Comparison of ENCODE assay signal across 8 cellular contexts in the genomic region with DNA sequence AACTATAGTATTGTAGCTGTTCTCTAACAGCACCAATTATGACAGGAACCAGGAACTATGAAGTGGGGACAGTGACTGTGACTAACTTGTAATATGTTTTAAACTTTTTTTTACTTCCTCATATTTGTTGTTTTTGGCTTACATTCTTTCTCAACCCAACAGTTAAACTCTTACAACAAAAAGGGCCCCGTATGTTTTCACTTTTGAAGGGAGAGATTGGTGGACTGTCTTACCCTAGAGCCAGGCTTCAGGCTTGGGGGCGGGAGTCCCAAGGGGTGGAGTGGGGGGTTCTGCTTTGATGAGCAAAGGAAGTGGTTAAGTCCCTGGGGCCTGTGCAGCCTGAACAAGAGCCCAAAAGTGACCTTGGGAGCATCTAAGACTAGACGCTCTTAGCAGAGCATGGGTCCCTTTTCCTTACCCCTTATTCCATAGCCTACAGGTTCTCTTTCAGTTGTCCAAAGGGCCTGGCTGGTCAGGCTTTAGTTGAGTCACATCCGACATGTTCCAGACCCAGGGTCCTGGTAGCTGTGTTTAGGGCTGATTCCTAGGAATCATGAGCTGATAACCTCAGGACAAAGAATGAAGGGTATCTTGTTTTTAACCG. TPM values are rescaled to one million over a fixed set of nuclear protein-coding genes. Genes with fewer than 3 reads are reported as not detected.
DNase-seq lines count a peak whose midpoint lies in the region; ATAC-seq and TF ChIP-seq lines count a peak whose summit lies in the region.

No MANE protein-coding gene starts in this region.

- H2BK20ac ChIP-seq in H9 (ENCODE audit: low read depth, low read length, poor library complexity, severe bottlenecking), result no peak overlapping the region

- H4K20me1 ChIP-seq in H9 (ENCODE audit: control insufficient read depth, insufficient read depth, insufficient read length), result no peaks in the 10 kb centered on the region

- H4K8ac ChIP-seq in H9 (replicated peaks; ENCODE audit: insufficient read length, low read depth, low read length), result no peak overlapping the region

- H4K5ac ChIP-seq in H9 (ENCODE audit: insufficient read length, low read depth, low read length), result no peak overlapping the region

- H2AK5ac ChIP-seq in H9 (ENCODE audit: insufficient read length, low read length), result no peak overlapping the region

- H3K4ac ChIP-seq in H9 (ENCODE audit: low read depth, low read length), result no peak overlapping the region

- H2AFZ ChIP-seq in H9 (ENCODE audit: low read length), result no peak overlapping the region

- H3K23ac ChIP-seq in H9 (ENCODE audit: insufficient read length, low read depth, low read length), result no peak overlapping the region

- peaks cover 63% of the 10 kb centered on the region for H3K4me1 Mint-ChIP-seq in CD8-positive, alpha-beta T cell (ENCODE audit: low read depth)
- peaks cover 45% of the 10 kb centered on the region for H3K4me1 Mint-ChIP-seq in activated CD8-positive, alpha-beta T cell treated with anti-CD3 and anti-CD28 coated beads, Interleukin-2, amount 10 ng/mL, durations not matched to agents 7 days and 5 days (ENCODE audit: low read depth)
- H3K4me1 Mint-ChIP-seq in naive thymus-derived CD4-positive, alpha-beta T cell, result peaks cover 35 to 70% (median 63%) of the 10 kb centered on the region in 7 donors
- no peaks in the 10 kb centered on the region for H3K4me1 Mint-ChIP-seq in H9

- ATAC-seq in CD8-positive, alpha-beta T cell, result peak; percentile 57
- ATAC-seq in GM19324 (IDR thresholded peaks at IDR 0.05; ENCODE audit: low FRiP score, unreplicated experiment) (peak; percentile 98), HG03378 (IDR thresholded peaks at IDR 0.05; ENCODE audit: unreplicated experiment) (peak; percentile 97)
- ATAC-seq in activated CD8-positive, alpha-beta T cell treated with anti-CD3 and anti-CD28 coated beads, Interleukin-2, amount 10 ng/mL, durations not matched to agents 7 days and 5 days, result peak; percentile 84
- ATAC-seq in naive thymus-derived CD4-positive, alpha-beta T cell, result peak; percentile 82

- H3K4me3 ChIP-seq in CD8-positive, alpha-beta T cell (ENCODE audit: low read depth, low read length), result no peak overlapping the region
- H3K4me3 ChIP-seq in naive thymus-derived CD4-positive, alpha-beta T cell (ENCODE audit: low read length), result no peak overlapping the region

- H3K79me2 ChIP-seq in H9 (ENCODE audit: insufficient read depth, low read length), result no peaks in the 10 kb centered on the region

- H3K27ac ChIP-seq in CD8-positive, alpha-beta T cell (ENCODE audit: low read depth, low read length), result no peak overlapping the region
- no peak overlapping the region for H3K27ac ChIP-seq in naive thymus-derived CD4-positive, alpha-beta T cell (ENCODE audit: low read depth, low read length)
- H3K27ac ChIP-seq in H9 (ENCODE audit: insufficient read length, low read depth, low read length), result no peak overlapping the region

- no peak overlapping the region for H3K18ac ChIP-seq in H9 (ENCODE audit: insufficient read length, low read depth, low read length)

- no peak overlapping the region for H2BK120ac ChIP-seq in H9 (ENCODE audit: low read depth, low read length, poor library complexity, severe bottlenecking)

- H3K36me3 ChIP-seq in CD8-positive, alpha-beta T cell (ENCODE audit: insufficient read depth, low read length), result no peaks in the 10 kb centered on the region
- H3K36me3 ChIP-seq in naive thymus-derived CD4-positive, alpha-beta T cell (ENCODE audit: control insufficient read depth in 2 of 3, insufficient read depth in 3 of 3, low read length in 3 of 3), result no peaks in the 10 kb centered on the region

- no peak overlapping the region for H2BK12ac ChIP-seq in H9 (ENCODE audit: insufficient read length, low read depth, low read length)

- no peak overlapping the region for H3K4me2 ChIP-seq in H9 (ENCODE audit: insufficient read depth, insufficient read length, low read length)

- intact Hi-C loops in CD8-positive, alpha-beta T cell (cut with DNase I, micrococcal nuclease), result no loop called here
- intact Hi-C loops in naive thymus-derived CD4-positive, alpha-beta T cell (cut with micrococcal nuclease), result no loop called here

- H2BK15ac ChIP-seq in H9 (ENCODE audit: low read depth, low read length), result no peak overlapping the region

- H4K91ac ChIP-seq in H9 (ENCODE audit: insufficient read length, low read depth, low read length), result no peak overlapping the region

- H3K27me3 Mint-ChIP-seq in CD8-positive, alpha-beta T cell (ENCODE audit: low read depth), result no peaks in the 10 kb centered on the region
- no peaks in the 10 kb centered on the region for H3K27me3 Mint-ChIP-seq in activated CD8-positive, alpha-beta T cell treated with anti-CD3 and anti-CD28 coated beads, Interleukin-2, amount 10 ng/mL, durations not matched to agents 7 days and 5 days (ENCODE audit: low read depth)
- no peaks in the 10 kb centered on the region for H3K27me3 Mint-ChIP-seq in naive thymus-derived CD4-positive, alpha-beta T cell
- no peaks in the 10 kb centered on the region for H3K27me3 Mint-ChIP-seq in H9 (ENCODE audit: low read depth)

- H3K79me1 ChIP-seq in H9 (ENCODE audit: insufficient read depth, low read depth, low read length, poor library complexity, severe bottlenecking), result no peaks in the 10 kb centered on the region

- POLR2A ChIA-PET in CD8-positive, alpha-beta T cell (lab: Charles Lee), result interaction anchor here (0.6 to 1.7 kb wide), 3 partner anchors 12 to 78 kb away, joined by 4 to 6 read pairs (median 4); no protein-coding TSS in a partner anchor
- POLR2A ChIA-PET in activated CD8-positive, alpha-beta T cell treated with anti-CD3 and anti-CD28 coated beads, Interleukin-2, amount 10 ng/mL, durations not matched to agents 7 days and 5 days (lab: Charles Lee), result no interaction called here
- POLR2A ChIA-PET in naive thymus-derived CD4-positive, alpha-beta T cell (lab: Charles Lee), result interaction anchor here (0.8 to 0.9 kb wide), 3 partner anchors 11 to 64 kb away, joined by 3 to 7 read pairs (median 5); no protein-coding TSS in a partner anchor

- CTCF ChIA-PET in CD8-positive, alpha-beta T cell (lab: Charles Lee), result interaction anchor here (1.2 to 1.3 kb wide), 3 partner anchors 12 to 179 kb away, joined by 3 to 5 read pairs (median 4); no protein-coding TSS in a partner anchor
- CTCF ChIA-PET in activated CD8-positive, alpha-beta T cell treated with anti-CD3 and anti-CD28 coated beads, Interleukin-2, amount 10 ng/mL, durations not matched to agents 7 days and 5 days (lab: Charles Lee), result interaction anchor here (0.9 to 5.4 kb wide), 6 partner anchors 11 to 179 kb away, joined by 3 to 27 read pairs (median 4); partner anchors contain the start of gene STIM1
- CTCF ChIA-PET in naive thymus-derived CD4-positive, alpha-beta T cell (lab: Charles Lee), result interaction anchor here (0.7 kb wide), 1 partner anchor 143 kb away, joined by 3 read pairs; no protein-coding TSS in a partner anchor

- no peak for TF ChIP-seq CTCF in CD8-positive, alpha-beta T cell (IDR thresholded peaks at IDR 0.05)
- TF ChIP-seq CTCF in H9 (conservative IDR thresholded peaks at IDR 0.05), result no peak

- no peak overlapping the region for H3T11ph ChIP-seq in H9 (ENCODE audit: low read length)

- H3K14ac ChIP-seq in H9 (ENCODE audit: insufficient read depth, low read length), result no peak overlapping the region

- peaks cover 32% of the 10 kb centered on the region for H3K4me1 ChIP-seq in CD8-positive, alpha-beta T cell (ENCODE audit: insufficient read depth, low read length)
- peaks cover 23 to 27% of the 10 kb centered on the region in 2 donors for H3K4me1 ChIP-seq in naive thymus-derived CD4-positive, alpha-beta T cell (ENCODE audit: control insufficient read depth in 2 of 2, insufficient read depth in 2 of 2, low read length in 2 of 2)
- H3K4me1 ChIP-seq in H9 (ENCODE audit: insufficient read depth, low read length), result no peaks in the 10 kb centered on the region

- peak in 2 of 7 experiments; percentile 12 to 27 for DNase-seq in CD8-positive, alpha-beta T cell
- DNase-seq in activated CD8-positive, alpha-beta T cell treated with anti-CD3 and anti-CD28 coated beads, Interleukin-2, amount 10 ng/mL, durations not matched to agents 7 days and 5 days, result peak; percentile 57
- peak in 1 of 9 donors; percentile 15 for DNase-seq in naive thymus-derived CD4-positive, alpha-beta T cell
- DNase-seq in H9, result no peak
- DNase-seq in stimulated activated CD4-positive, alpha-beta T cell treated with anti-CD3 and anti-CD28 coated beads, Interleukin-2, amount 100 ng/mL, for 24 hours, result no peak
- no peak for DNase-seq in NCI-H2171 treated with DMSO at 0.1 percent for 48 hours (lab: John Stamatoyannopoulos, UW)

- no peaks in the 10 kb centered on the region for H3K9me3 ChIP-seq in CD8-positive, alpha-beta T cell (ENCODE audit: low read length)
- H3K9me3 ChIP-seq in naive thymus-derived CD4-positive, alpha-beta T cell (ENCODE audit: control insufficient read depth in 2 of 3, low read length in 3 of 3), result no peaks in the 10 kb centered on the region
- no peaks in the 10 kb centered on the region for H3K9me3 ChIP-seq in H9 (ENCODE audit: control insufficient read depth, low read depth, low read length)

- H3K9me3 Mint-ChIP-seq in CD8-positive, alpha-beta T cell, result no peaks in the 10 kb centered on the region
- H3K9me3 Mint-ChIP-seq in activated CD8-positive, alpha-beta T cell treated with anti-CD3 and anti-CD28 coated beads, Interleukin-2, amount 10 ng/mL, durations not matched to agents 7 days and 5 days (ENCODE audit: insufficient read depth), result no peaks in the 10 kb centered on the region
- H3K9me3 Mint-ChIP-seq in naive thymus-derived CD4-positive, alpha-beta T cell, result peaks cover 0 to 4% (median 0%) of the 10 kb centered on the region in 11 donors
- no peaks in the 10 kb centered on the region for H3K9me3 Mint-ChIP-seq in H9

- no peaks in the 10 kb centered on the region for H3K27me3 ChIP-seq in CD8-positive, alpha-beta T cell (ENCODE audit: insufficient read depth, low read length)
- H3K27me3 ChIP-seq in naive thymus-derived CD4-positive, alpha-beta T cell (ENCODE audit: control insufficient read depth in 2 of 2, insufficient read depth in 2 of 2, low read length in 2 of 2), result no peaks in the 10 kb centered on the region
- no peaks in the 10 kb centered on the region for H3K27me3 ChIP-seq in H9 (ENCODE audit: insufficient read depth, low read length)

- H3K27ac Mint-ChIP-seq in CD8-positive, alpha-beta T cell, result peak overlapping the region; percentile 88
- peak overlapping the region; percentile 81 for H3K27ac Mint-ChIP-seq in activated CD8-positive, alpha-beta T cell treated with anti-CD3 and anti-CD28 coated beads, Interleukin-2, amount 10 ng/mL, durations not matched to agents 7 days and 5 days
- H3K27ac Mint-ChIP-seq in naive thymus-derived CD4-positive, alpha-beta T cell, result peak overlapping the region; percentile 49 to 82 (median 55)
- H3K27ac Mint-ChIP-seq in H9, result no peak overlapping the region; a peak in 1 of 7 replicates

- no peaks in the 10 kb centered on the region for H3K23me2 ChIP-seq in H9 (ENCODE audit: insufficient read length, low read depth, low read length, poor library complexity, severe bottlenecking)

- peaks cover 16% of the 10 kb centered on the region for H3K36me3 Mint-ChIP-seq in CD8-positive, alpha-beta T cell
- peaks cover 33% of the 10 kb centered on the region for H3K36me3 Mint-ChIP-seq in activated CD8-positive, alpha-beta T cell treated with anti-CD3 and anti-CD28 coated beads, Interleukin-2, amount 10 ng/mL, durations not matched to agents 7 days and 5 days (ENCODE audit: low read depth)
- peaks cover 0 to 27% (median 19%) of the 10 kb centered on the region in 5 donors for H3K36me3 Mint-ChIP-seq in naive thymus-derived CD4-positive, alpha-beta T cell
- no peaks in the 10 kb centered on the region for H3K36me3 Mint-ChIP-seq in H9 (ENCODE audit: insufficient read depth in 1 of 3, low read depth in 3 of 3)

- WGBS in H9 (ENCODE audit: extremely low coverage, insufficient read length, low lambda C conversion rate), result no CpG with 5 or more reads among the region's 5 CpGs

- H3K9ac ChIP-seq in H9 (ENCODE audit: extremely low read depth, insufficient read length, low read length), result no peak overlapping the region

- peak overlapping the region; percentile 16 for H3K4me3 Mint-ChIP-seq in CD8-positive, alpha-beta T cell
- H3K4me3 Mint-ChIP-seq in activated CD8-positive, alpha-beta T cell treated with anti-CD3 and anti-CD28 coated beads, Interleukin-2, amount 10 ng/mL, durations not matched to agents 7 days and 5 days, result peak overlapping the region; percentile 47
- H3K4me3 Mint-ChIP-seq in naive thymus-derived CD4-positive, alpha-beta T cell, result peak overlapping the region in 8 of 10 donors; percentile 11 to 50 (median 37)
- no peak overlapping the region for H3K4me3 Mint-ChIP-seq in H9

- no peak overlapping the region for H3K56ac ChIP-seq in H9 (ENCODE audit: insufficient read length, low read depth, low read length)

- H2BK5ac ChIP-seq in H9 (ENCODE audit: insufficient read length, low read length), result no peak overlapping the region

RNA-seq across cellular contexts. Expression of gene STIM1, which starts 38.8 kb away (rescaled TPM):
- total RNA-seq in CD8-positive, alpha-beta T cell, result 10 to 100 TPM; 72.5 to 84.3 TPM
- total RNA-seq in activated CD8-positive, alpha-beta T cell treated with anti-CD3 and anti-CD28 coated beads, Interleukin-2, amount 10 ng/mL, durations not matched to agents 7 days and 5 days, result 100 to 1,000 TPM in 1 of 2 experiments, 10 to 100 TPM in 1; 97.3 to 104 TPM
- 100 to 1,000 TPM in 3 of 5 experiments, 10 to 100 TPM in 2; 95.6 to 117 (median 103) TPM for total RNA-seq in naive thymus-derived CD4-positive, alpha-beta T cell
- 10 to 100 TPM; 38.4 to 43.6 TPM for polyA plus RNA-seq in naive thymus-derived CD4-positive, alpha-beta T cell
- 15.2 and 15.6 TPM in 2 replicates for total RNA-seq in H9 (2021)

RNA-seq across cellular contexts. Expression of gene RHOG, which starts 53.5 kb away (rescaled TPM):
- 100 to 1,000 TPM; 125 to 127 TPM for total RNA-seq in CD8-positive, alpha-beta T cell
- total RNA-seq in activated CD8-positive, alpha-beta T cell treated with anti-CD3 and anti-CD28 coated beads, Interleukin-2, amount 10 ng/mL, durations not matched to agents 7 days and 5 days, result 100 to 1,000 TPM; 173 to 191 TPM
- 100 to 1,000 TPM in 2 of 5 experiments, 10 to 100 TPM in 3; 89.4 to 147 (median 96.3) TPM for total RNA-seq in naive thymus-derived CD4-positive, alpha-beta T cell
- 100 to 1,000 TPM; 133 to 220 TPM for polyA plus RNA-seq in naive thymus-derived CD4-positive, alpha-beta T cell
- 24.9 and 26.4 TPM in 2 replicates for total RNA-seq in H9 (2021)

Comparison
In these comparisons a context has a peak if more than half of its experiments do, and no peak if none do; other contexts are left out.
1. H3K27ac Mint-ChIP-seq: peak in CD8-positive, alpha-beta T cell (single experiment), activated CD8-positive, alpha-beta T cell treated with anti-CD3 and anti-CD28 coated beads, Interleukin-2, amount 10 ng/mL, durations not matched to agents 7 days and 5 days (single experiment) and naive thymus-derived CD4-positive, alpha-beta T cell (9 of 9); none in H9 (0 of 3).
2. H3K4me3 Mint-ChIP-seq: peak in CD8-positive, alpha-beta T cell (single experiment), activated CD8-positive, alpha-beta T cell treated with anti-CD3 and anti-CD28 coated beads, Interleukin-2, amount 10 ng/mL, durations not matched to agents 7 days and 5 days (single experiment) and naive thymus-derived CD4-positive, alpha-beta T cell (8 of 10); none in H9 (0 of 2).
3. Peak in every context shown above with its lines, with median percentiles within 50 percentile points of each other: ATAC-seq.